8 cellular contexts compared by ENCODE assay signal in the genomic region with DNA sequence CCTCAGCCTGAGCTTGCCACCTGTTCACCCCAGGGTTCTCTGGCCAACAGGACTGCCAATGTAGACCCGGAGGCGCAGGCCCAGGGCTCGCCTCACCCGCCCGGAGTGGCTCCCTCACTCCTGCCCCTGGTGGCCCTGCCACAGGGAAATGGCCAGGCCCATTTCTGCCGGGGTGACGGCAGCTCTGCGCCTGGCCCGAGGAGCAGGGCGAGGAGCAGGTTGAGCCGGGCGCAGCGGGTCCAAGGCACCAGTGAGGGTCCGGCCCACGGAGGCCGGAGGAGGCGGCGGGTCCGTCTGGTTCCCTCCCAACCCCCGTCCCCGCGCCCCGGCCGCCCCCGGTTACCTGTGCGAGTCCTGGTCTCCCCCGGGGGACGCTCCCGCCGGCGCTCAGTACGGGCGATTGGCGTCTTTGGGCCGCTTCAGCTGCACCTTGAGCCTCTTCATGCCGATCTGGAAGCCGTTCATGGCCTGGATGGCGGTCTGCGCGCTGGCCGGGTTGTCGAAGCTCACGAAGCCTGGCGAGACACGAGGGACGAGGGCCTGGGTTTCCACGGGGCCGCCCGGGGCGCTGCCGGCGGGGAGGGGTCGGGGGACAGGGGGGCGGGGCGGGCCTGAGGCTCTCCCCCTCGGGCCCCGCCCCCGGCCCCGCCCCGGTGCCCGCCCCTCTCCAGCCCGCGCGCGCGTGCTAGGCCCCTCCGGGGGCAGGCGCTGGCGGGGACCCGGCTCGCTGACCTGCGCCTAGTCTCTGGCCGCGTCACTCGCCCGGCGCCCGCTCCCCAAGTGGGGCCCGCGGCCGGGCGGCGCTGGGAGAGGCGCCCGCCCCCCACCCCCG.
A peak's percentile ranks its signal among the peaks of the same experiment; 100 is the strongest.
DNase-seq lines count a peak whose midpoint lies in the region; ATAC-seq, FAIRE-seq and TF ChIP-seq lines count a peak whose summit lies in the region.

No MANE protein-coding gene starts in this region.

- no peak for TF ChIP-seq POLR2A in heart left ventricle (IDR thresholded peaks at IDR 0.05)

- H3K27ac ChIP-seq in heart left ventricle: no peak overlapping the region

- peak overlapping the region; percentile 65 for H3K4me2 ChIP-seq in skeletal muscle satellite cell (ENCODE audit: low read length)

- intact Hi-C loops in heart left ventricle (cut with DNase I): no loop called here

- H3K9ac ChIP-seq in skeletal muscle satellite cell (ENCODE audit: low read depth, low read length): no peak overlapping the region

- no peak for TF ChIP-seq CTCF in heart left ventricle (IDR thresholded peaks at IDR 0.05)

- H3K4me1 ChIP-seq in heart left ventricle (peaks cover 0 to 13% (median 0%) of the 10 kb centered on the region in 12 donors), skeletal muscle satellite cell (ENCODE audit: control insufficient read depth, insufficient read depth, low read length) (no peaks in the 10 kb centered on the region)

- H3K36me3 ChIP-seq in heart left ventricle (no peaks in the 10 kb centered on the region), skeletal muscle satellite cell (ENCODE audit: insufficient read depth, low read length) (no peaks in the 10 kb centered on the region)

- ATAC-seq in heart left ventricle (peak in 3 of 4 donors; percentile 27 to 80 (median 35)), GM21526 (IDR thresholded peaks at IDR 0.05; ENCODE audit: low FRiP score, unreplicated experiment) (no peak)

- DNase-seq in GM19239 (ENCODE audit: insufficient read length, low spot score) (peak; percentile 40), NCI-H345 treated with DMSO at 0.1 percent for 48 hours (lab: John Stamatoyannopoulos, UW; ENCODE audit: unreplicated experiment) (peak; percentile 30), heart left ventricle (peak in 1 of 5 donors; percentile 59), NCI-H446 treated with DMSO at 0.1 percent for 48 hours (lab: John Stamatoyannopoulos, UW) (no peak), medulla oblongata (ENCODE audit: extremely low spot score) (no peak)
- DNase-seq in activated CD8-positive, alpha-beta memory T cell treated with anti-CD3 and anti-CD28 coated beads, Interleukin-2, amount 50 U/mL, for 4 hours: no peak

- FAIRE-seq in GM19239 (lab: Jason Lieb, UNC): no peak

- H3K9me3 ChIP-seq in heart left ventricle (no peaks in the 10 kb centered on the region), skeletal muscle satellite cell (replicated peaks; ENCODE audit: low read length) (no peaks in the 10 kb centered on the region)

- peak overlapping the region in 11 of 12 donors; percentile 24 to 53 (median 44) for H3K4me3 ChIP-seq in heart left ventricle
- peak overlapping the region; percentile 39 for H3K4me3 ChIP-seq in skeletal muscle satellite cell (ENCODE audit: low read length)

- WGBS in heart left ventricle, 4 donors: 3 to 18% (median 6%) methylated on average over 17 to 86 of the region's 86 CpGs

- H3K27me3 ChIP-seq in heart left ventricle (peaks cover 6 to 62% (median 14%) of the 10 kb centered on the region in 9 donors), skeletal muscle satellite cell (ENCODE audit: control insufficient read depth, insufficient read depth, low read length) (peaks cover 81% of the 10 kb centered on the region)

Comparison
In these comparisons a context has a peak if more than half of its experiments do, and no peak if none do; other contexts are left out.
1. DNase-seq: peak in GM19239 (single experiment) and NCI-H345 treated with DMSO at 0.1 percent for 48 hours (single experiment); none in NCI-H446 treated with DMSO at 0.1 percent for 48 hours (single experiment), medulla oblongata (single experiment) and activated CD8-positive, alpha-beta memory T cell treated with anti-CD3 and anti-CD28 coated beads, Interleukin-2, amount 50 U/mL, for 4 hours (single experiment).